In the genomic region with DNA sequence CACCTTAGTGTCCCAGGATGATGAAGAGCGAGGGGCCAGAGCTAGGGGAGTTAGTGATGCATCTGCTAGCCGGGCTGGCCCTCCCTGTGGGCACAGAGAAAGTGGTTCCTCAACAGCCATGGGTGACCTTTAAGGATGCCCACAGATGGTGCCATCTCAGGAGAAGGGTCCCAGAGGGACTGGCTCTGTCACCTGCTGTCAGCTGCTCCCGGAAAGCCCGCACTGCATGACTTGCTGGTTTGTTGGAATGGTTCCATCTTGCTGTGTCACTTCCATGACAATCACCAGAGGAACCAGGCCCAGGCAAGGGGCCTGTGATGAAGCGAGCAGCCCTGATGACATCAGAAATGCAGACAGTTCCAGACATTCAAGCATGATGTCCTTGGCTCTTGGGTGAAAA, we compare ENCODE assay signal across 20 cellular contexts.
DNase-seq lines count a peak whose midpoint lies in the region; ATAC-seq and TF ChIP-seq lines count a peak whose summit lies in the region.
"Had no signal": no experiment of that assay in that cellular context is flagged by ENCODE, and none has a peak within 500 bp of the region (broad histone marks: within the 10 kb centered on the region; RNA-seq: fewer than 3 reads in every experiment).

No MANE protein-coding gene starts in this region.

- POLR2A ChIA-PET in PC-3 (lab: Charles Lee; ENCODE audit: unreplicated experiment), result no interaction called here

- no peaks in the 10 kb centered on the region for H3K4me1 Mint-ChIP-seq in natural killer cell treated with Interleukin-12 subunit alpha and Interleukin-12 subunit beta and Interleukin-15 and Interleukin-18, amount 100 ng/mL, for 72 hours (ENCODE audit: low read depth in 2 of 2)

- no peaks in the 10 kb centered on the region for H3F3A ChIP-seq in PC-3 (ENCODE audit: low read length, unreplicated experiment)

- H3K9ac ChIP-seq in BLaER1 treated with 17β-estradiol and CSF1 and Interleukin-3, amounts not matched to agents 10 nM and 100 nM, result peak overlapping the region in 2 of 11 experiments; percentile 26 to 40; a peak in 3 of 22 replicates
- H3K9ac ChIP-seq in PC-3 (ENCODE audit: low read length), result no peak overlapping the region
- H3K9ac ChIP-seq: GM23248 had no signal

- H3K79me2 ChIP-seq in PC-3 (ENCODE audit: low read length), result no peaks in the 10 kb centered on the region

- H2AFZ ChIP-seq in PC-3 (ENCODE audit: low read length), result no peak overlapping the region
- H2AFZ ChIP-seq: GM23248 had no signal

- peak overlapping the region in 9 of 11 experiments; percentile 46 to 99 (median 75); a peak in 18 of 22 replicates for H3K4me2 ChIP-seq in BLaER1 treated with 17β-estradiol and CSF1 and Interleukin-3, amounts not matched to agents 10 nM and 100 nM
- H3K4me2 ChIP-seq in PC-3 (ENCODE audit: low read length), result no peak overlapping the region

- no peak for ATAC-seq in PC-3
- ATAC-seq in natural killer cell treated with Interleukin-12 subunit alpha and Interleukin-12 subunit beta and Interleukin-15 and Interleukin-18, amount 100 ng/mL, for 72 hours, result no peak
- ATAC-seq: CD8-positive, alpha-beta T cell; HCT116 had no signal

- no peak overlapping the region; a peak in 2 of 20 replicates for H3K4me3 ChIP-seq in BLaER1 treated with 17β-estradiol and CSF1 and Interleukin-3, amounts not matched to agents 10 nM and 100 nM
- H3K4me3 ChIP-seq in PC-3 (ENCODE audit: low read length), result no peak overlapping the region
- H3K4me3 ChIP-seq: GM23248 had no signal

- H3K27me3 Mint-ChIP-seq in natural killer cell treated with Interleukin-12 subunit alpha and Interleukin-12 subunit beta and Interleukin-15 and Interleukin-18, amount 100 ng/mL, for 72 hours, result peaks cover 5 to 6% of the 10 kb centered on the region in 2 donors

- H3K9me3 Mint-ChIP-seq in natural killer cell treated with Interleukin-12 subunit alpha and Interleukin-12 subunit beta and Interleukin-15 and Interleukin-18, amount 100 ng/mL, for 72 hours, result no peaks in the 10 kb centered on the region
- H3K9me3 Mint-ChIP-seq: CD8-positive, alpha-beta T cell had no signal

- no peaks in the 10 kb centered on the region for H3K36me3 Mint-ChIP-seq in natural killer cell treated with Interleukin-12 subunit alpha and Interleukin-12 subunit beta and Interleukin-15 and Interleukin-18, amount 100 ng/mL, for 72 hours
- H3K36me3 Mint-ChIP-seq: CD8-positive, alpha-beta T cell had no signal

- TF ChIP-seq CTCF in PC-3 (conservative IDR thresholded peaks at IDR 0.05; ENCODE audit: low read depth, low read length), result no peak

- H3K27ac Mint-ChIP-seq in natural killer cell treated with Interleukin-12 subunit alpha and Interleukin-12 subunit beta and Interleukin-15 and Interleukin-18, amount 100 ng/mL, for 72 hours, result no peak overlapping the region
- H3K27ac Mint-ChIP-seq: CD8-positive, alpha-beta T cell had no signal

- H3K4me3 Mint-ChIP-seq in natural killer cell treated with Interleukin-12 subunit alpha and Interleukin-12 subunit beta and Interleukin-15 and Interleukin-18, amount 100 ng/mL, for 72 hours, result no peak overlapping the region
- H3K4me3 Mint-ChIP-seq: CD8-positive, alpha-beta T cell had no signal

- H3K4me1 ChIP-seq in BLaER1 treated with 17β-estradiol and CSF1 and Interleukin-3, amounts not matched to agents 10 nM and 100 nM, result peaks cover 31 to 97% (median 90%) of the 10 kb centered on the region in 10 experiments
- H3K4me1 ChIP-seq in PC-3 (ENCODE audit: insufficient read depth, low read length), result no peaks in the 10 kb centered on the region

- H3K27me3 ChIP-seq in BLaER1 treated with 17β-estradiol and CSF1 and Interleukin-3, amounts not matched to agents 10 nM and 100 nM, result peaks cover 0 to 67% (median 0%) of the 10 kb centered on the region in 11 experiments; a peak in 4 of 22 replicates
- H3K27me3 ChIP-seq in PC-3 (ENCODE audit: low read length), result peaks cover 82% of the 10 kb centered on the region

- H3K36me3 ChIP-seq in BLaER1 treated with 17β-estradiol and CSF1 and Interleukin-3, amounts not matched to agents 10 nM and 100 nM, result peaks cover 0 to 96% (median 18%) of the 10 kb centered on the region in 11 experiments; a peak in 11 of 22 replicates
- H3K36me3 ChIP-seq in PC-3 (ENCODE audit: low read depth, low read length), result no peaks in the 10 kb centered on the region

- CTCF ChIA-PET in PC-3 (lab: Charles Lee), result no interaction called here

- H4K20me1 ChIP-seq in BLaER1 treated with 17β-estradiol and CSF1 and Interleukin-3, amounts not matched to agents 10 nM and 100 nM, result peaks cover 0 to 100% (median 11%) of the 10 kb centered on the region in 11 experiments; a peak in 14 of 22 replicates
- no peaks in the 10 kb centered on the region for H4K20me1 ChIP-seq in PC-3 (ENCODE audit: low read length)

- H3K27ac ChIP-seq in BLaER1 treated with 17β-estradiol and CSF1 and Interleukin-3, amounts not matched to agents 10 nM and 100 nM, result peak overlapping the region in 8 of 11 experiments; percentile 17 to 66 (median 48); a peak in 13 of 22 replicates
- H3K27ac ChIP-seq in PC-3 (ENCODE audit: low read length), result no peak overlapping the region
- H3K27ac ChIP-seq: 22Rv1, C4-2B, GM23248, HL-60 had no signal

- BruUV-seq in PC-3 (replicated peaks; lab: Mats Ljungman, UMichigan), result no TSS peak

- H3K9me2 ChIP-seq in PC-3 (replicated peaks; ENCODE audit: low read length), result no peaks in the 10 kb centered on the region

- H3K9me3 ChIP-seq in BLaER1 treated with 17β-estradiol and CSF1 and Interleukin-3, amounts not matched to agents 10 nM and 100 nM (replicated peaks in 1 of 11), result no peaks in the 10 kb centered on the region
- no peaks in the 10 kb centered on the region for H3K9me3 ChIP-seq in PC-3 (ENCODE audit: low read length)

- intact Hi-C loops in posterior vena cava (cut with DNase I) (no loop called here), PC-3 (cut with micrococcal nuclease) (no loop called here)

- DNase-seq in NCI-H2171 treated with DMSO at 0.1 percent for 48 hours (lab: John Stamatoyannopoulos, UW) (peak; percentile 14), NCI-H2171 (lab: John Stamatoyannopoulos, UW) (no peak), cerebellar cortex (ENCODE audit: low spot score) (peak; percentile 41), posterior vena cava (ENCODE audit: low spot score) (peak; percentile 76), PC-3 (no peak)
- no peak for DNase-seq in natural killer cell treated with Interleukin-12 subunit alpha and Interleukin-12 subunit beta and Interleukin-15 and Interleukin-18, amount 100 ng/mL, for 72 hours (ENCODE audit: low spot score)
- no peak for DNase-seq in stimulated activated CD8-positive, alpha-beta memory T cell treated with anti-CD3 and anti-CD28 coated beads, Interleukin-4, amount 100 ng/mL, for 48 hours
- DNase-seq: AML-193, COR-L47, DMS153, DMS79 treated with DMSO at 0.1 percent for 48 hours, EL, GM23248, IMR-90 had no signal

Comparison
In these comparisons a context has a peak if more than half of its experiments do, and no peak if none do; other contexts are left out.
1. DNase-seq: peak in NCI-H2171 treated with DMSO at 0.1 percent for 48 hours (single experiment), cerebellar cortex (single experiment) and posterior vena cava (single experiment); none in NCI-H2171 (single experiment), PC-3 (single experiment), natural killer cell treated with Interleukin-12 subunit alpha and Interleukin-12 subunit beta and Interleukin-15 and Interleukin-18, amount 100 ng/mL, for 72 hours (single experiment) and stimulated activated CD8-positive, alpha-beta memory T cell treated with anti-CD3 and anti-CD28 coated beads, Interleukin-4, amount 100 ng/mL, for 48 hours (single experiment).